Comparison of ENCODE assay signal across 2 cellular contexts in genomic region chr9:137694236-137694959, GRCh38.
A peak's percentile ranks its signal among the peaks of the same experiment; 100 is the strongest.
TF ChIP-seq lines count a peak whose summit lies in the region.

No MANE protein-coding gene starts in this region.

TF ChIP-seq in HCT116, 20 proteins besides CTCF, POLR2A, EP300 and RAD21 (continued from another document):
- no peak for TF ChIP-seq SP1 (IDR thresholded peaks at IDR 0.05; ENCODE audit: low read depth)
- TF ChIP-seq EGR1 (IDR thresholded peaks at IDR 0.05; ENCODE audit: low read depth) = no peak
- no peak for TF ChIP-seq POLR2AphosphoS5 (IDR thresholded peaks at IDR 0.05; ENCODE audit: low read depth, low read length)
- no peak for TF ChIP-seq CEBPB (IDR thresholded peaks at IDR 0.05; ENCODE audit: low read depth)
- TF ChIP-seq TCF7L2 (IDR thresholded peaks at IDR 0.05; ENCODE audit: borderline replicate concordance, extremely low read depth, insufficient read depth, insufficient read length) = no peak
- TF ChIP-seq, protein P1, sequence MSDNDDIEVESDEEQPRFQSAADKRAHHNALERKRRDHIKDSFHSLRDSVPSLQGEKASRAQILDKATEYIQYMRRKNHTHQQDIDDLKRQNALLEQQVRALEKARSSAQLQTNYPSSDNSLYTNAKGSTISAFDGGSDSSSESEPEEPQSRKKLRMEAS (IDR thresholded peaks at IDR 0.05) = no peak
- TF ChIP-seq FOSL1 (IDR thresholded peaks at IDR 0.05; ENCODE audit: low read depth) = no peak
- no peak for TF ChIP-seq JUND (IDR thresholded peaks at IDR 0.05)
- TF ChIP-seq REST (IDR thresholded peaks at IDR 0.05; ENCODE audit: low read depth) = no peak
- TF ChIP-seq, protein P2, sequence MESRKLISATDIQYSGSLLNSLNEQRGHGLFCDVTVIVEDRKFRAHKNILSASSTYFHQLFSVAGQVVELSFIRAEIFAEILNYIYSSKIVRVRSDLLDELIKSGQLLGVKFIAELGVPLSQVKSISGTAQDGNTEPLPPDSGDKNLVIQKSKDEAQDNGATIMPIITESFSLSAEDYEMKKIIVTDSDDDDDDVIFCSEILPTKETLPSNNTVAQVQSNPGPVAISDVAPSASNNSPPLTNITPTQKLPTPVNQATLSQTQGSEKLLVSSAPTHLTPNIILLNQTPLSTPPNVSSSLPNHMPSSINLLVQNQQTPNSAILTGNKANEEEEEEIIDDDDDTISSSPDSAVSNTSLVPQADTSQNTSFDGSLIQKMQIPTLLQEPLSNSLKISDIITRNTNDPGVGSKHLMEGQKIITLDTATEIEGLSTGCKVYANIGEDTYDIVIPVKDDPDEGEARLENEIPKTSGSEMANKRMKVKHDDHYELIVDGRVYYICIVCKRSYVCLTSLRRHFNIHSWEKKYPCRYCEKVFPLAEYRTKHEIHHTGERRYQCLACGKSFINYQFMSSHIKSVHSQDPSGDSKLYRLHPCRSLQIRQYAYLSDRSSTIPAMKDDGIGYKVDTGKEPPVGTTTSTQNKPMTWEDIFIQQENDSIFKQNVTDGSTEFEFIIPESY (IDR thresholded peaks at IDR 0.05; ENCODE audit: extremely low read depth, insufficient replicate concordance, low read length) = no peak

TF ChIP-seq in K562, 482 proteins besides CTCF, POLR2A, EP300 and RAD21:
- TF ChIP-seq, protein P2 (CRISPR knock-in tag; IDR thresholded peaks at IDR 0.05) = peak; percentile 67; the same call in 1 of the 2 replicates
- no peak for TF ChIP-seq TCF7 (IDR thresholded peaks at IDR 0.05; ENCODE audit: borderline replicate concordance)
- no peak for TF ChIP-seq ZNF780A (CRISPR knock-in tag; IDR thresholded peaks at IDR 0.05)
- TF ChIP-seq ZNF316 (IDR thresholded peaks at IDR 0.05) = 0 out of 2 replicates have a peak, but pooled peaks have one; percentile 17
- TF ChIP-seq, protein P1 (CRISPR knock-in tag; IDR thresholded peaks at IDR 0.05) = 0 out of 2 replicates have a peak, but pooled peaks have one; percentile 32
